Comparison of ENCODE assay signal across 16 cellular contexts in the genomic region with DNA sequence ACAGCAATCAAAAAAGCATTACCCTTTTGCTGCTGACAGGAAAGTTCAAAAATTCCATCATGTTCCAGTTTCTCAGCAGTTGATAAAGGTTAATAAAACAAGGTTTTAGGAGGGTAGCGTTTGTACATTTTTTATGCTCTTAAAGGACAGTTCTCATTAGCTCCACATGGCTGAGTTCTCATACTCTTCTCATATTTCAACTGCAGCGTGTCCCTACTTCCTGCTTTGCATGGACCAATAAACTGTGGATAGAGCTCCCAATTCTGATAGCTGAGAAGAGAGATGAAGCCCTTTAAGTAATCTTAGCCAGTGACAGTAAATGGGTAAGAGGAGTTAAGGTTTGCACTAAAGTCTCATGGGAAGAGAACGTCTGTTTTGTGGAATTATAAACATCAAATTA. TPM values are rescaled to one million over a fixed set of nuclear protein-coding genes. Genes with fewer than 3 reads are reported as not detected.
DNase-seq lines count a peak whose midpoint lies in the region; FAIRE-seq and TF ChIP-seq lines count a peak whose summit lies in the region.
"Had no signal": no experiment of that assay in that cellular context is flagged by ENCODE, and none has a peak within 500 bp of the region (broad histone marks: within the 10 kb centered on the region; RNA-seq: fewer than 3 reads in every experiment).

No MANE protein-coding gene starts in this region.

- CTCF ChIA-PET in H1 (lab: Charles Lee; ENCODE audit: partially characterized antibody): no interaction called here
- CTCF ChIA-PET in RWPE1 (lab: Yijun Ruan, JAX): no interaction called here

- H3K27me3 ChIP-seq in MG63: no peaks in the 10 kb centered on the region
- no peaks in the 10 kb centered on the region for H3K27me3 ChIP-seq in H1 (replicated peaks in 1 of 4; ENCODE audit: control insufficient read depth in 3 of 4, extremely low read depth in 1 of 4, insufficient read depth in 3 of 4, low read length in 3 of 4)
- no peaks in the 10 kb centered on the region for H3K27me3 ChIP-seq in neuronal stem cell (ENCODE audit: control insufficient read depth in 3 of 3, insufficient read depth in 3 of 3, low read depth in 1 of 3, low read length in 3 of 3)
- peaks cover 30% of the 10 kb centered on the region for H3K27me3 ChIP-seq in WERI-Rb-1 (ENCODE audit: insufficient read depth, low read depth, severe bottlenecking)

- H4K8ac ChIP-seq in H1 (ENCODE audit: extremely low read depth, insufficient read depth, low read length) (no peak overlapping the region), neuronal stem cell (ENCODE audit: low read depth, low read length) (no peak overlapping the region)

- POLR2A ChIA-PET in H1 (lab: Charles Lee; ENCODE audit: partially characterized antibody) (no interaction called here), RWPE1 (lab: Yijun Ruan, JAX; ENCODE audit: low non-redundant PET) (no interaction called here)

- no peaks in the 10 kb centered on the region for H3K79me2 ChIP-seq in H1 (ENCODE audit: control insufficient read depth in 1 of 2, insufficient read depth in 2 of 2, low read length in 2 of 2)

- H3K4me2 ChIP-seq in H1 (ENCODE audit: insufficient read depth in 1 of 2, low read depth in 2 of 2, low read length in 2 of 2) (no peak overlapping the region), neuronal stem cell (ENCODE audit: insufficient read depth, low read length, poor library complexity, severe bottlenecking) (no peak overlapping the region)

- H3K79me1 ChIP-seq in H1 (ENCODE audit: low read depth, low read length): no peaks in the 10 kb centered on the region
- H3K79me1 ChIP-seq in neuronal stem cell (ENCODE audit: low read depth, low read length): no peaks in the 10 kb centered on the region

- 100% methylated on average over 2 of the region's 3 CpGs; no CpG with 5 or more reads in 1 of the 2 experiments for WGBS in H1 (ENCODE audit: extremely low coverage in 1 of 2, insufficient coverage in 1 of 2, insufficient read length in 1 of 2, insufficient replicate concordance in 2 of 2, low coverage in 1 of 2, low lambda C conversion rate in 2 of 2, missing lambda C conversion rate in 1 of 2), 2 experiments
- WGBS in neuronal stem cell (ENCODE audit: extremely low coverage in 2 of 2, insufficient read length in 2 of 2, insufficient replicate concordance in 1 of 2), 2 donors: no CpG with 5 or more reads among the region's 3 CpGs

- H3K9me3 ChIP-seq in MG63 (no peaks in the 10 kb centered on the region), H1 (ENCODE audit: insufficient read depth in 2 of 2, low read depth in 1 of 2, low read length in 1 of 2) (no peaks in the 10 kb centered on the region), neuronal stem cell (replicated peaks in 1 of 2; ENCODE audit: control insufficient read depth in 2 of 2, insufficient read depth in 1 of 2, low read depth in 1 of 2, low read length in 2 of 2) (no peaks in the 10 kb centered on the region), WERI-Rb-1 (ENCODE audit: severe bottlenecking) (no peaks in the 10 kb centered on the region)
- H3K9me3 ChIP-seq: breast epithelium had no signal

- TF ChIP-seq CTCF in H1 (IDR thresholded peaks at IDR 0.05; ENCODE audit: control extremely low read depth in 1 of 3, insufficient read depth in 1 of 3, low read depth in 1 of 3, low read length in 3 of 3): no peak
- TF ChIP-seq CTCF in RWPE1 (conservative IDR thresholded peaks at IDR 0.05; ENCODE audit: low read depth): no peak
- TF ChIP-seq CTCF in WERI-Rb-1 (IDR thresholded peaks at IDR 0.05; ENCODE audit: low read depth, low read length): no peak

- H3K18ac ChIP-seq in H1 (ENCODE audit: extremely low read depth, low read length) (no peak overlapping the region), neuronal stem cell (ENCODE audit: low read length) (no peak overlapping the region)

- peak; percentile 68 for FAIRE-seq in H1 (lab: Jason Lieb, UNC)

- H3K23ac ChIP-seq in H1 (ENCODE audit: insufficient read length) (no peak overlapping the region), neuronal stem cell (ENCODE audit: low read depth, low read length, poor library complexity) (no peak overlapping the region)

- no peak overlapping the region for H3K27ac ChIP-seq in H1 (ENCODE audit: low read depth, low read length)
- no peak overlapping the region for H3K27ac ChIP-seq in neuronal stem cell (replicated peaks; ENCODE audit: low read length)
- H3K27ac ChIP-seq in RWPE1: no peak overlapping the region
- H3K27ac ChIP-seq in WERI-Rb-1: no peak overlapping the region
- H3K27ac ChIP-seq: breast epithelium had no signal

- H2AFZ ChIP-seq in H1 (ENCODE audit: low read length) (no peak overlapping the region), neuronal stem cell (ENCODE audit: low read length) (peak overlapping the region; percentile 49)

- H2BK20ac ChIP-seq in H1 (ENCODE audit: low read length): no peak overlapping the region

- H3K4me3 ChIP-seq in MG63 (no peak overlapping the region), H1 (ENCODE audit: extremely low read depth in 1 of 4, insufficient read depth in 2 of 4, low read depth in 3 of 4, low read length in 4 of 4) (no peak overlapping the region), neuronal stem cell (ENCODE audit: low read length in 2 of 2) (no peak overlapping the region), WERI-Rb-1 (ENCODE audit: low read depth, low read length) (no peak overlapping the region)
- H3K4me3 ChIP-seq: breast epithelium had no signal

- H4K91ac ChIP-seq in H1 (replicated peaks; ENCODE audit: insufficient read length, low read length) (no peak overlapping the region), neuronal stem cell (ENCODE audit: low read depth, low read length, poor library complexity) (no peak overlapping the region)

- no peak overlapping the region for H3K56ac ChIP-seq in H1 (replicated peaks; ENCODE audit: insufficient read length, low read depth, low read length)

- H2BK5ac ChIP-seq in H1 (ENCODE audit: low read depth, low read length) (no peak overlapping the region), neuronal stem cell (ENCODE audit: low read length) (no peak overlapping the region)

- no peak overlapping the region for H2BK15ac ChIP-seq in H1 (ENCODE audit: low read length)
- H2BK15ac ChIP-seq in neuronal stem cell (ENCODE audit: low read length): no peak overlapping the region

- H2BK120ac ChIP-seq in H1 (replicated peaks; ENCODE audit: low read depth, low read length) (no peak overlapping the region), neuronal stem cell (ENCODE audit: low read depth, low read length) (no peak overlapping the region)

- H3K4ac ChIP-seq in H1 (replicated peaks; ENCODE audit: insufficient read length, low read depth, low read length) (no peak overlapping the region), neuronal stem cell (ENCODE audit: low read length) (no peak overlapping the region)

- H4K5ac ChIP-seq in H1 (ENCODE audit: insufficient read length, low read depth, low read length): no peak overlapping the region

- no peak for TF ChIP-seq POLR2A in H1 (IDR thresholded peaks at IDR 0.05; ENCODE audit: control extremely low read depth in 1 of 2, low read depth in 2 of 2, low read length in 2 of 2)

- H3K14ac ChIP-seq in H1 (ENCODE audit: insufficient read length) (no peak overlapping the region), neuronal stem cell (ENCODE audit: low read length) (no peak overlapping the region)

- H3K36me3 ChIP-seq in MG63 (no peaks in the 10 kb centered on the region), H1 (ENCODE audit: control insufficient read depth in 2 of 4, insufficient read depth in 4 of 4, low read length in 3 of 4) (no peaks in the 10 kb centered on the region), neuronal stem cell (replicated peaks in 1 of 2; ENCODE audit: control insufficient read depth in 2 of 2, insufficient read depth in 2 of 2, low read length in 2 of 2) (no peaks in the 10 kb centered on the region), WERI-Rb-1 (no peaks in the 10 kb centered on the region)
- H3K36me3 ChIP-seq: breast epithelium had no signal

- no peaks in the 10 kb centered on the region for H4K20me1 ChIP-seq in H1 (replicated peaks in 1 of 2; ENCODE audit: control insufficient read depth in 1 of 2, insufficient read depth in 2 of 2, low read length in 2 of 2)

- TF ChIP-seq EP300 in H1 (IDR thresholded peaks at IDR 0.05; ENCODE audit: borderline replicate concordance in 1 of 2, low read depth in 2 of 2, low read length in 2 of 2): no peak

- H2AK5ac ChIP-seq in H1 (ENCODE audit: low read depth, low read length): no peak overlapping the region
- H2AK5ac ChIP-seq in neuronal stem cell (ENCODE audit: low read depth, low read length): no peak overlapping the region

- TF ChIP-seq RAD21 in H1 (IDR thresholded peaks at IDR 0.05 in 1 of 2, conservative IDR thresholded peaks at IDR 0.05 in 1 of 2; ENCODE audit: low read depth in 2 of 2, low read length in 2 of 2): no peak

- H3K9ac ChIP-seq in H1 (replicated peaks in 1 of 4; ENCODE audit: extremely low read depth in 1 of 4, low read depth in 3 of 4, low read length in 3 of 4): no peak overlapping the region
- H3K9ac ChIP-seq in neuronal stem cell (ENCODE audit: low read depth, low read length, poor library complexity): no peak overlapping the region

- no peak overlapping the region for H2BK12ac ChIP-seq in H1 (ENCODE audit: low read depth, low read length)
- H2BK12ac ChIP-seq in neuronal stem cell (ENCODE audit: low read length): no peak overlapping the region

- DNase-seq in EL (peak; percentile 19), MG63 (peak; percentile 1), H1 (ENCODE audit: low read depth in 1 of 2, low spot score in 2 of 2) (no peak), neuronal stem cell (ENCODE audit: low spot score) (no peak), RWPE1 (ENCODE audit: low spot score) (no peak), WERI-Rb-1 (no peak)
- no peak for DNase-seq in stimulated activated naive CD4-positive, alpha-beta T cell treated with Interleukin-2 at 50 U/mL for 16 hours (lab: John Stamatoyannopoulos, UW)
- DNase-seq: activated effector memory CD4-positive, alpha-beta T cell treated with Interleukin-2 at 50 U/mL for 16 hours; CD4-positive, CD25-positive, alpha-beta regulatory T cell; endodermal cell; NCI-H345; RPMI8226; stimulated activated naive CD8-positive, alpha-beta T cell treated with anti-CD3 and anti-CD28 coated beads, Interleukin-15, amount 100 ng/mL, for 72 hours had no signal

- H3K23me2 ChIP-seq in H1 (ENCODE audit: low read depth, low read length): no peaks in the 10 kb centered on the region

- H3K4me1 ChIP-seq in H1 (replicated peaks in 1 of 4; ENCODE audit: control insufficient read depth in 3 of 4, insufficient read depth in 4 of 4, low read length in 3 of 4) (no peaks in the 10 kb centered on the region), neuronal stem cell (ENCODE audit: control insufficient read depth in 2 of 2, insufficient read depth in 1 of 2, low read depth in 1 of 2, low read length in 2 of 2) (no peaks in the 10 kb centered on the region)
- H3K4me1 ChIP-seq: breast epithelium had no signal

RNA-seq across cellular contexts. Expression of a gene that starts 53.5 kb away (rescaled TPM):
- not detected in 2 replicates for total RNA-seq in MG63 (2014; rRNA removed; shearing (Covaris generic); ENCODE audit: low replicate concordance)
- not detected in 2 replicates for total RNA-seq in H1 (2021; fragmentation: NEBNext Ultra II Directional; extraction: Animal tissue kit (Norgen Biotek cat#: 25700))
- not detected in 2 replicates for polyA plus RNA-seq in H1 (2011; rRNA removed)
- polyA plus RNA-seq in H1 (2011; cell fraction: cytosol; rRNA removed): not detected
- not detected for polyA plus RNA-seq in H1 (2011; cell fraction: nucleus; rRNA removed)
- not detected in 4 replicates for polyA plus RNA-seq in H1 (2012, experiment 1 of 2)
- not detected for polyA plus RNA-seq in H1 (2012, experiment 2 of 2)
- polyA plus RNA-seq in H1 (2013, experiment 1 of 2): 0.20 TPM
- polyA plus RNA-seq in H1 (2013, experiment 2 of 2): 0.22 TPM
- polyA minus RNA-seq in H1 (2011; rRNA and poly(A)+ RNA removed): not detected in 2 replicates
- not detected for polyA minus RNA-seq in H1 (2011; cell fraction: cytosol; rRNA and poly(A)+ RNA removed)
- not detected for polyA minus RNA-seq in H1 (2011; cell fraction: nucleus; rRNA and poly(A)+ RNA removed)
- polyA plus RNA-seq in neuronal stem cell (2013, experiment 1 of 2): not detected
- polyA plus RNA-seq in neuronal stem cell (2013, experiment 2 of 2): not detected
- total RNA-seq: breast epithelium; CD4-positive, CD25-positive, alpha-beta regulatory T cell; endodermal cell; lower leg skin; T-helper 2 cell treated with Interferon-gamma antibody and Interleukin-4, amounts not matched to agents 100 ng/mL and 5 ng/mL, for 36 hours had no signal
- polyA plus RNA-seq: CD4-positive, CD25-positive, alpha-beta regulatory T cell had no signal

RNA-seq across cellular contexts. Expression of a gene that starts 55.6 kb away (rescaled TPM):
- total RNA-seq in MG63 (2014; rRNA removed; shearing (Covaris generic); ENCODE audit: low replicate concordance): not detected in 2 replicates
- total RNA-seq in H1 (2021; fragmentation: NEBNext Ultra II Directional; extraction: Animal tissue kit (Norgen Biotek cat#: 25700)): not detected in 2 replicates
- not detected in 2 replicates for polyA plus RNA-seq in H1 (2011; rRNA removed)
- polyA plus RNA-seq in H1 (2011; cell fraction: cytosol; rRNA removed): not detected
- not detected for polyA plus RNA-seq in H1 (2011; cell fraction: nucleus; rRNA removed)
- polyA plus RNA-seq in H1 (2012, experiment 1 of 2): not detected in 4 replicates
- not detected for polyA plus RNA-seq in H1 (2012, experiment 2 of 2)
- polyA plus RNA-seq in H1 (2013, experiment 1 of 2): not detected
- 0.07 TPM for polyA plus RNA-seq in H1 (2013, experiment 2 of 2)
- not detected in 2 replicates for polyA minus RNA-seq in H1 (2011; rRNA and poly(A)+ RNA removed)
- not detected for polyA minus RNA-seq in H1 (2011; cell fraction: cytosol; rRNA and poly(A)+ RNA removed)
- not detected for polyA minus RNA-seq in H1 (2011; cell fraction: nucleus; rRNA and poly(A)+ RNA removed)
- not detected for polyA plus RNA-seq in neuronal stem cell (2013, experiment 1 of 2)
- polyA plus RNA-seq in neuronal stem cell (2013, experiment 2 of 2): not detected
- total RNA-seq: breast epithelium; CD4-positive, CD25-positive, alpha-beta regulatory T cell; endodermal cell; lower leg skin; T-helper 2 cell treated with Interferon-gamma antibody and Interleukin-4, amounts not matched to agents 100 ng/mL and 5 ng/mL, for 36 hours had no signal
- polyA plus RNA-seq: CD4-positive, CD25-positive, alpha-beta regulatory T cell had no signal

RNA-seq across cellular contexts. Expression of a gene that starts 58.4 kb away (rescaled TPM):
- not detected in 2 replicates for total RNA-seq in MG63 (2014; rRNA removed; shearing (Covaris generic); ENCODE audit: low replicate concordance)
- total RNA-seq in H1 (2021; fragmentation: NEBNext Ultra II Directional; extraction: Animal tissue kit (Norgen Biotek cat#: 25700)): not detected in 2 replicates
- polyA plus RNA-seq in H1 (2011; rRNA removed): not detected in 2 replicates
- not detected for polyA plus RNA-seq in H1 (2011; cell fraction: cytosol; rRNA removed)
- not detected for polyA plus RNA-seq in H1 (2011; cell fraction: nucleus; rRNA removed)
- not detected in 4 replicates for polyA plus RNA-seq in H1 (2012, experiment 1 of 2)
- polyA plus RNA-seq in H1 (2012, experiment 2 of 2): not detected
- 0.20 TPM for polyA plus RNA-seq in H1 (2013, experiment 1 of 2)
- polyA plus RNA-seq in H1 (2013, experiment 2 of 2): 0.22 TPM
- polyA minus RNA-seq in H1 (2011; rRNA and poly(A)+ RNA removed): not detected in 2 replicates
- not detected for polyA minus RNA-seq in H1 (2011; cell fraction: cytosol; rRNA and poly(A)+ RNA removed)
- not detected for polyA minus RNA-seq in H1 (2011; cell fraction: nucleus; rRNA and poly(A)+ RNA removed)
- not detected for polyA plus RNA-seq in neuronal stem cell (2013, experiment 1 of 2)
- not detected for polyA plus RNA-seq in neuronal stem cell (2013, experiment 2 of 2)
- total RNA-seq: breast epithelium; CD4-positive, CD25-positive, alpha-beta regulatory T cell; endodermal cell; lower leg skin; T-helper 2 cell treated with Interferon-gamma antibody and Interleukin-4, amounts not matched to agents 100 ng/mL and 5 ng/mL, for 36 hours had no signal
- polyA plus RNA-seq: CD4-positive, CD25-positive, alpha-beta regulatory T cell had no signal

Comparison
In these comparisons a context has a peak if more than half of its experiments do, and no peak if none do; other contexts are left out.
1. DNase-seq: peak in EL (single experiment) and MG63 (single experiment); none in H1 (0 of 2), neuronal stem cell (single experiment), RWPE1 (single experiment), WERI-Rb-1 (single experiment) and stimulated activated naive CD4-positive, alpha-beta T cell treated with Interleukin-2 at 50 U/mL for 16 hours (single experiment).